9 cellular contexts compared by ENCODE assay signal in genomic region chr12:104494816-104495158, GRCh38. TPM values are rescaled to one million over a fixed set of nuclear protein-coding genes. Genes with fewer than 3 reads are reported as not detected.
DNase-seq lines count a peak whose midpoint lies in the region; ATAC-seq and TF ChIP-seq lines count a peak whose summit lies in the region.
"Had no signal": no experiment of that assay in that cellular context is flagged by ENCODE, and none has a peak within 500 bp of the region (broad histone marks: within the 10 kb centered on the region; RNA-seq: fewer than 3 reads in every experiment).

No MANE protein-coding gene starts in this region.

- peak overlapping the region; percentile 15 for H3K4me3 ChIP-seq in CD8-positive, alpha-beta T cell (ENCODE audit: low read depth, low read length)
- no peak overlapping the region for H3K4me3 ChIP-seq in muscle layer of duodenum (ENCODE audit: low read depth in 1 of 2, low read length in 2 of 2)

- peak overlapping the region; percentile 90 for H3K27ac Mint-ChIP-seq in CD8-positive, alpha-beta T cell
- H3K27ac Mint-ChIP-seq in activated CD4-positive, alpha-beta memory T cell treated with anti-CD3 and anti-CD28 coated beads, Interleukin-2, amount 10 ng/mL, durations not matched to agents 7 days and 5 days: peak overlapping the region; percentile 91

- H3K9me3 Mint-ChIP-seq in CD8-positive, alpha-beta T cell: no peaks in the 10 kb centered on the region
- no peaks in the 10 kb centered on the region for H3K9me3 Mint-ChIP-seq in activated CD4-positive, alpha-beta memory T cell treated with anti-CD3 and anti-CD28 coated beads, Interleukin-2, amount 10 ng/mL, durations not matched to agents 7 days and 5 days

- CTCF ChIA-PET in CD8-positive, alpha-beta T cell (lab: Charles Lee): interaction anchor here (1.2 to 4.1 kb wide), 2 partner anchors 37 to 112 kb away, joined by 4 to 23 read pairs; partner anchors contain the start of gene CHST11
- CTCF ChIA-PET in activated CD4-positive, alpha-beta memory T cell treated with anti-CD3 and anti-CD28 coated beads, Interleukin-2, amount 10 ng/mL, durations not matched to agents 7 days and 5 days (lab: Charles Lee): interaction anchor here (0.7 to 3.0 kb wide), 7 partner anchors 16 to 113 kb away, joined by 3 to 13 read pairs (median 7); partner anchors contain the start of gene CHST11
- CTCF ChIA-PET in RWPE1 (lab: Yijun Ruan, JAX): interaction anchor here (0.6 kb wide), 1 partner anchor 158 kb away, joined by 3 read pairs; no protein-coding TSS in a partner anchor

- no peak for DNase-seq in CD8-positive, alpha-beta T cell
- no peak for DNase-seq in activated CD4-positive, alpha-beta memory T cell treated with anti-CD3 and anti-CD28 coated beads, Interleukin-2, amount 10 ng/mL, durations not matched to agents 7 days and 5 days
- DNase-seq in RWPE1 (ENCODE audit: low spot score): no peak
- DNase-seq in substantia nigra (lab: John Stamatoyannopoulos, UW): no peak

- peaks cover 73% of the 10 kb centered on the region for H3K4me1 ChIP-seq in CD8-positive, alpha-beta T cell (ENCODE audit: insufficient read depth, low read length)
- no peaks in the 10 kb centered on the region for H3K4me1 ChIP-seq in muscle layer of duodenum (ENCODE audit: control insufficient read depth in 1 of 2, insufficient read depth in 2 of 2, low read length in 2 of 2)

- H3K27ac ChIP-seq in CD8-positive, alpha-beta T cell (ENCODE audit: low read depth, low read length): peak overlapping the region; percentile 5
- H3K27ac ChIP-seq in muscle layer of duodenum (ENCODE audit: low read length) (peak overlapping the region; percentile 27), RWPE1 (no peak overlapping the region), substantia nigra (ENCODE audit: low read depth, low read length, poor library complexity, severe bottlenecking) (no peak overlapping the region)

- no peaks in the 10 kb centered on the region for H3K27me3 ChIP-seq in CD8-positive, alpha-beta T cell (ENCODE audit: insufficient read depth, low read length)
- H3K27me3 ChIP-seq in muscle layer of duodenum (ENCODE audit: low read depth, low read length): no peaks in the 10 kb centered on the region

- POLR2A ChIA-PET in CD8-positive, alpha-beta T cell (lab: Charles Lee): interaction anchor here (0.8 kb wide), 1 partner anchor 21 kb away, joined by 3 read pairs; no protein-coding TSS in a partner anchor
- POLR2A ChIA-PET in activated CD4-positive, alpha-beta memory T cell treated with anti-CD3 and anti-CD28 coated beads, Interleukin-2, amount 10 ng/mL, durations not matched to agents 7 days and 5 days (lab: Charles Lee): interaction anchor here (0.7 to 4.3 kb wide), 20 partner anchors 9 to 201 kb away, joined by 3 to 91 read pairs (median 4); no protein-coding TSS in a partner anchor
- POLR2A ChIA-PET in RWPE1 (lab: Yijun Ruan, JAX; ENCODE audit: low non-redundant PET): no interaction called here

- no peaks in the 10 kb centered on the region for H3K27me3 Mint-ChIP-seq in CD8-positive, alpha-beta T cell (ENCODE audit: low read depth)
- no peaks in the 10 kb centered on the region for H3K27me3 Mint-ChIP-seq in activated CD4-positive, alpha-beta memory T cell treated with anti-CD3 and anti-CD28 coated beads, Interleukin-2, amount 10 ng/mL, durations not matched to agents 7 days and 5 days
- H3K27me3 Mint-ChIP-seq: progenitor cell of endocrine pancreas had no signal

- no peaks in the 10 kb centered on the region for H3K36me3 ChIP-seq in CD8-positive, alpha-beta T cell (ENCODE audit: insufficient read depth, low read length)
- no peaks in the 10 kb centered on the region for H3K36me3 ChIP-seq in muscle layer of duodenum (ENCODE audit: control insufficient read depth in 1 of 2, insufficient read depth in 2 of 2, low read length in 2 of 2)

- peak overlapping the region; percentile 78 for H3K4me3 Mint-ChIP-seq in CD8-positive, alpha-beta T cell
- peak overlapping the region; percentile 64 for H3K4me3 Mint-ChIP-seq in activated CD4-positive, alpha-beta memory T cell treated with anti-CD3 and anti-CD28 coated beads, Interleukin-2, amount 10 ng/mL, durations not matched to agents 7 days and 5 days

- intact Hi-C loops in CD8-positive, alpha-beta T cell (cut with DNase I, micrococcal nuclease): loop anchor here (1.0 to 5.0 kb wide), 3 partner anchors 7 to 38 kb away; partner anchors contain the start of gene CHST11 (in 2 of the 2)

- no peaks in the 10 kb centered on the region for H3K9me3 ChIP-seq in CD8-positive, alpha-beta T cell (ENCODE audit: low read length)
- H3K9me3 ChIP-seq in muscle layer of duodenum (ENCODE audit: control insufficient read depth in 1 of 2, low read length in 2 of 2): no peaks in the 10 kb centered on the region

- ATAC-seq in CD8-positive, alpha-beta T cell: peak; percentile 46
- ATAC-seq in GM21825 (IDR thresholded peaks at IDR 0.05; ENCODE audit: unreplicated experiment) (peak; percentile 25), HG03135 (IDR thresholded peaks at IDR 0.05; ENCODE audit: unreplicated experiment) (no peak), HG03565 (IDR thresholded peaks at IDR 0.05; ENCODE audit: unreplicated experiment) (no peak)

- peaks cover 8% of the 10 kb centered on the region for H3K36me3 Mint-ChIP-seq in CD8-positive, alpha-beta T cell
- peaks cover 62% of the 10 kb centered on the region for H3K36me3 Mint-ChIP-seq in activated CD4-positive, alpha-beta memory T cell treated with anti-CD3 and anti-CD28 coated beads, Interleukin-2, amount 10 ng/mL, durations not matched to agents 7 days and 5 days (ENCODE audit: low read depth)

- TF ChIP-seq CTCF in CD8-positive, alpha-beta T cell (IDR thresholded peaks at IDR 0.05): no peak
- no peak for TF ChIP-seq CTCF in RWPE1 (conservative IDR thresholded peaks at IDR 0.05; ENCODE audit: low read depth)

- peaks cover 89% of the 10 kb centered on the region for H3K4me1 Mint-ChIP-seq in CD8-positive, alpha-beta T cell (ENCODE audit: low read depth)
- H3K4me1 Mint-ChIP-seq in activated CD4-positive, alpha-beta memory T cell treated with anti-CD3 and anti-CD28 coated beads, Interleukin-2, amount 10 ng/mL, durations not matched to agents 7 days and 5 days: peaks cover 94% of the 10 kb centered on the region

RNA-seq across cellular contexts. Expression of gene CHST11, which starts 38.0 kb away (rescaled TPM):
- 10 to 100 TPM; 29.1 to 35.5 TPM for total RNA-seq in CD8-positive, alpha-beta T cell
- total RNA-seq in activated CD4-positive, alpha-beta memory T cell treated with anti-CD3 and anti-CD28 coated beads, Interleukin-2, amount 10 ng/mL, durations not matched to agents 7 days and 5 days: 100 to 1,000 TPM; 124 to 125 TPM

Comparison
In these comparisons a context has a peak if more than half of its experiments do, and no peak if none do; other contexts are left out.
1. ATAC-seq: peak in CD8-positive, alpha-beta T cell (single experiment) and GM21825 (single experiment); none in HG03135 (single experiment) and HG03565 (single experiment).
2. H3K27ac ChIP-seq: peak in CD8-positive, alpha-beta T cell (single experiment) and muscle layer of duodenum (single experiment); none in RWPE1 (single experiment) and substantia nigra (single experiment).